Comparison of ENCODE assay signal across 1 cellular context in the genomic region with DNA sequence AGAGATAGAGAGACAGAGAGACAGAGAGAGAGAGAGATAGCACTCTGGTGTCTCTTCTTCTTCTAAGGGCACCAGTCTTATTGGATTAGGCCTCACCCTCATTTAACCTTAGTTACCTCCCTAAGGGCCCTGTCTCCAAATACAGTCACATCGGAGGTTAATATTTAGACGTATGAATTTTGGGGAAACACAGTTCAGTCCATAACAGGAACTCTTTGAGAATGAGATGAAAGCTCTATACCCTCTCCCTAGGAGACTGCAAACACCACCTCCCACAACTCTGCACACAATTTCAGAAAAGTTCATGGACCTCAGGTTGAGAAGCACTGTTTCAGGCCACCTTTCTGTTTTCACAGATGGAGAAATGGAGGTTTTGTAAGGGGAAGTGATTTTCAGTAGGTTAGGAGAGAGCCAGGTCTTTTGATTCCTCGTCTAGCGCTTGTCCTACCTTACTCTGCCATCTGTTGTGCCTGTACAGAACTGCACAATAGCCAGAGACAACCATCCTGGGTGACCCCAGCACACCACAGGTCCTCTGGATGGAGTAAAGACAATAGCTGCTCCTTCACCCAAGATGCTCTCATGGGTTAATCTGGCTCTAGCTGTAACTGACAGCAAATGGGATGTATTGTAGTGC.
TF ChIP-seq lines count a peak whose summit lies in the region.

No MANE protein-coding gene starts in this region.

TF ChIP-seq in GM23338, 12 proteins besides CTCF, POLR2A, EP300 and RAD21 (continued from another document):
- TF ChIP-seq, protein P1, sequence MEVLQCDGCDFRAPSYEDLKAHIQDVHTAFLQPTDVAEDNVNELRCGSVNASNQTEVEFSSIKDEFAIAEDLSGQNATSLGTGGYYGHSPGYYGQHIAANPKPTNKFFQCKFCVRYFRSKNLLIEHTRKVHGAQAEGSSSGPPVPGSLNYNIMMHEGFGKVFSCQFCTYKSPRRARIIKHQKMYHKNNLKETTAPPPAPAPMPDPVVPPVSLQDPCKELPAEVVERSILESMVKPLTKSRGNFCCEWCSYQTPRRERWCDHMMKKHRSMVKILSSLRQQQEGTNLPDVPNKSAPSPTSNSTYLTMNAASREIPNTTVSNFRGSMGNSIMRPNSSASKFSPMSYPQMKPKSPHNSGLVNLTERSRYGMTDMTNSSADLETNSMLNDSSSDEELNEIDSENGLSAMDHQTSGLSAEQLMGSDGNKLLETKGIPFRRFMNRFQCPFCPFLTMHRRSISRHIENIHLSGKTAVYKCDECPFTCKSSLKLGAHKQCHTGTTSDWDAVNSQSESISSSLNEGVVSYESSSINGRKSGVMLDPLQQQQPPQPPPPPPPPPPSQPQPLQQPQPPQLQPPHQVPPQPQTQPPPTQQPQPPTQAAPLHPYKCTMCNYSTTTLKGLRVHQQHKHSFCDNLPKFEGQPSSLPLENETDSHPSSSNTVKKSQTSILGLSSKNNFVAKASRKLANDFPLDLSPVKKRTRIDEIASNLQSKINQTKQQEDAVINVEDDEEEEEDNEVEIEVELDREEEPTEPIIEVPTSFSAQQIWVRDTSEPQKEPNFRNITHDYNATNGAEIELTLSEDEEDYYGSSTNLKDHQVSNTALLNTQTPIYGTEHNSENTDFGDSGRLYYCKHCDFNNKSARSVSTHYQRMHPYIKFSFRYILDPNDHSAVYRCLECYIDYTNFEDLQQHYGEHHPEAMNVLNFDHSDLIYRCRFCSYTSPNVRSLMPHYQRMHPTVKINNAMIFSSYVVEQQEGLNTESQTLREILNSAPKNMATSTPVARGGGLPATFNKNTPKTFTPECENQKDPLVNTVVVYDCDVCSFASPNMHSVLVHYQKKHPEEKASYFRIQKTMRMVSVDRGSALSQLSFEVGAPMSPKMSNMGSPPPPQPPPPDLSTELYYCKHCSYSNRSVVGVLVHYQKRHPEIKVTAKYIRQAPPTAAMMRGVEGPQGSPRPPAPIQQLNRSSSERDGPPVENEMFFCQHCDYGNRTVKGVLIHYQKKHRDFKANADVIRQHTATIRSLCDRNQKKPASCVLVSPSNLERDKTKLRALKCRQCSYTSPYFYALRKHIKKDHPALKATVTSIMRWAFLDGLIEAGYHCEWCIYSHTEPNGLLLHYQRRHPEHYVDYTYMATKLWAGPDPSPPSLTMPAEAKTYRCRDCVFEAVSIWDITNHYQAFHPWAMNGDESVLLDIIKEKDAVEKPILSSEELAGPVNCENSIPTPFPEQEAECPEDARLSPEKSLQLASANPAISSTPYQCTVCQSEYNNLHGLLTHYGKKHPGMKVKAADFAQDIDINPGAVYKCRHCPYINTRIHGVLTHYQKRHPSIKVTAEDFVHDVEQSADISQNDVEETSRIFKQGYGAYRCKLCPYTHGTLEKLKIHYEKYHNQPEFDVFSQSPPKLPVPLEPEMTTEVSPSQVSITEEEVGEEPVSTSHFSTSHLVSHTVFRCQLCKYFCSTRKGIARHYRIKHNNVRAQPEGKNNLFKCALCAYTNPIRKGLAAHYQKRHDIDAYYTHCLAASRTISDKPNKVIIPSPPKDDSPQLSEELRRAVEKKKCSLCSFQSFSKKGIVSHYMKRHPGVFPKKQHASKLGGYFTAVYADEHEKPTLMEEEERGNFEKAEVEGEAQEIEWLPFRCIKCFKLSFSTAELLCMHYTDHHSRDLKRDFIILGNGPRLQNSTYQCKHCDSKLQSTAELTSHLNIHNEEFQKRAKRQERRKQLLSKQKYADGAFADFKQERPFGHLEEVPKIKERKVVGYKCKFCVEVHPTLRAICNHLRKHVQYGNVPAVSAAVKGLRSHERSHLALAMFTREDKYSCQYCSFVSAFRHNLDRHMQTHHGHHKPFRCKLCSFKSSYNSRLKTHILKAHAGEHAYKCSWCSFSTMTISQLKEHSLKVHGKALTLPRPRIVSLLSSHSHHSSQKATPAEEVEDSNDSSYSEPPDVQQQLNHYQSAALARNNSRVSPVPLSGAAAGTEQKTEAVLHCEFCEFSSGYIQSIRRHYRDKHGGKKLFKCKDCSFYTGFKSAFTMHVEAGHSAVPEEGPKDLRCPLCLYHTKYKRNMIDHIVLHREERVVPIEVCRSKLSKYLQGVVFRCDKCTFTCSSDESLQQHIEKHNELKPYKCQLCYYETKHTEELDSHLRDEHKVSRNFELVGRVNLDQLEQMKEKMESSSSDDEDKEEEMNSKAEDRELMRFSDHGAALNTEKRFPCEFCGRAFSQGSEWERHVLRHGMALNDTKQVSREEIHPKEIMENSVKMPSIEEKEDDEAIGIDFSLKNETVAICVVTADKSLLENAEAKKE (CRISPR knock-in tag; IDR thresholded peaks at IDR 0.05): no peak
- TF ChIP-seq EZH2phosphoT487 (IDR thresholded peaks at IDR 0.05; ENCODE audit: unreplicated experiment) (no peak), NANOG (IDR thresholded peaks at IDR 0.05; ENCODE audit: borderline replicate concordance) (no peak), EZH2 (IDR thresholded peaks at IDR 0.05; ENCODE audit: low read depth, unreplicated experiment) (no peak), POLR2AphosphoS5 (IDR thresholded peaks at IDR 0.05; ENCODE audit: low read depth) (no peak), JUNB (IDR thresholded peaks at IDR 0.05; ENCODE audit: unreplicated experiment) (no peak), CREB1 (CRISPR knock-in tag; IDR thresholded peaks at IDR 0.05; ENCODE audit: low read depth) (no peak), ZNF114 (CRISPR knock-in tag; IDR thresholded peaks at IDR 0.05) (no peak), STAT1 (IDR thresholded peaks at IDR 0.05; ENCODE audit: unreplicated experiment) (no peak)
- TF ChIP-seq, protein P2, sequence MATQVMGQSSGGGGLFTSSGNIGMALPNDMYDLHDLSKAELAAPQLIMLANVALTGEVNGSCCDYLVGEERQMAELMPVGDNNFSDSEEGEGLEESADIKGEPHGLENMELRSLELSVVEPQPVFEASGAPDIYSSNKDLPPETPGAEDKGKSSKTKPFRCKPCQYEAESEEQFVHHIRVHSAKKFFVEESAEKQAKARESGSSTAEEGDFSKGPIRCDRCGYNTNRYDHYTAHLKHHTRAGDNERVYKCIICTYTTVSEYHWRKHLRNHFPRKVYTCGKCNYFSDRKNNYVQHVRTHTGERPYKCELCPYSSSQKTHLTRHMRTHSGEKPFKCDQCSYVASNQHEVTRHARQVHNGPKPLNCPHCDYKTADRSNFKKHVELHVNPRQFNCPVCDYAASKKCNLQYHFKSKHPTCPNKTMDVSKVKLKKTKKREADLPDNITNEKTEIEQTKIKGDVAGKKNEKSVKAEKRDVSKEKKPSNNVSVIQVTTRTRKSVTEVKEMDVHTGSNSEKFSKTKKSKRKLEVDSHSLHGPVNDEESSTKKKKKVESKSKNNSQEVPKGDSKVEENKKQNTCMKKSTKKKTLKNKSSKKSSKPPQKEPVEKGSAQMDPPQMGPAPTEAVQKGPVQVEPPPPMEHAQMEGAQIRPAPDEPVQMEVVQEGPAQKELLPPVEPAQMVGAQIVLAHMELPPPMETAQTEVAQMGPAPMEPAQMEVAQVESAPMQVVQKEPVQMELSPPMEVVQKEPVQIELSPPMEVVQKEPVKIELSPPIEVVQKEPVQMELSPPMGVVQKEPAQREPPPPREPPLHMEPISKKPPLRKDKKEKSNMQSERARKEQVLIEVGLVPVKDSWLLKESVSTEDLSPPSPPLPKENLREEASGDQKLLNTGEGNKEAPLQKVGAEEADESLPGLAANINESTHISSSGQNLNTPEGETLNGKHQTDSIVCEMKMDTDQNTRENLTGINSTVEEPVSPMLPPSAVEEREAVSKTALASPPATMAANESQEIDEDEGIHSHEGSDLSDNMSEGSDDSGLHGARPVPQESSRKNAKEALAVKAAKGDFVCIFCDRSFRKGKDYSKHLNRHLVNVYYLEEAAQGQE (IDR thresholded peaks at IDR 0.05; ENCODE audit: unreplicated experiment): no peak
- TF ChIP-seq, protein P3, sequence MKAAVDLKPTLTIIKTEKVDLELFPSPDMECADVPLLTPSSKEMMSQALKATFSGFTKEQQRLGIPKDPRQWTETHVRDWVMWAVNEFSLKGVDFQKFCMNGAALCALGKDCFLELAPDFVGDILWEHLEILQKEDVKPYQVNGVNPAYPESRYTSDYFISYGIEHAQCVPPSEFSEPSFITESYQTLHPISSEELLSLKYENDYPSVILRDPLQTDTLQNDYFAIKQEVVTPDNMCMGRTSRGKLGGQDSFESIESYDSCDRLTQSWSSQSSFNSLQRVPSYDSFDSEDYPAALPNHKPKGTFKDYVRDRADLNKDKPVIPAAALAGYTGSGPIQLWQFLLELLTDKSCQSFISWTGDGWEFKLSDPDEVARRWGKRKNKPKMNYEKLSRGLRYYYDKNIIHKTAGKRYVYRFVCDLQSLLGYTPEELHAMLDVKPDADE (IDR thresholded peaks at IDR 0.05): no peak
